ENCODE assay signal across 8 cellular contexts in the genomic region with DNA sequence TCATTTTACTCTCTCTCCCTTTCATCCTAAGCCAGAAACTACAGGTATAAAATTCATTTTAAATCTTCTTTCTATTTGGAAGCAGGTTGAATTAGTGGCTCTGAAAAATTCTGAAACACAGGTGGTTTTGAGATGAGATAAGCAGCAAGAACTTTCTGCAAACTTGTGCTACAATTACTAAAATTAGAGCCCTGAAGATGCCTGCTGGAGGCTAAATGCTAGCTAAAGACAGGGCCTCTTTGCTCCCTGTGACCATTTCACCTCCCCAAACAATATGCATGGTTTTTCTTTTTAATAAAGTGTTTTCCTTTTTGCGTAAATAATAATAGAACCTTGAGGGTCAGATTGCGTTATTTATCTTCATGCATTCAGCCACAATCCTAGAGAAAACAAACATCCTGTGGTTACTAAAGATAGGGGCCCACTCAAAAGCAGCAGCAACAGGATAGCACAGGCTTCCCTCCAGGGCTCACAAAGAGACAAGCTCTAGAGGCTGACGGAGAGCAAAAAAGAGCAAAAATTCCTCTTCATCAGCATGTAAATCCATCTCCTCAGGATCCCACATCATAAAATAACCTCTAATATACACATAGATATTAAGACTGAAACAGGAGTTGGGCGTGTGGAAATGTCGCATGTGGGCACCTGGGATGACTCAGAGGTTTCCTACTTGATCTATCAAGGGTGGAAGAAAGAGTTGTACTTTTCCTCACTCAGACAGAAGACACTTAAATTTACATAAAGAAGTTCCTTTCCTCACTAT. TPM values are rescaled to one million over a fixed set of nuclear protein-coding genes. Genes with fewer than 3 reads are reported as not detected.
DNase-seq lines count a peak whose midpoint lies in the region; ATAC-seq and TF ChIP-seq lines count a peak whose summit lies in the region.

No MANE protein-coding gene starts in this region.

- H3K4me1 Mint-ChIP-seq in stimulated activated effector memory CD8-positive, alpha-beta T cell treated with anti-CD3 and anti-CD28 coated beads, Interleukin-12 subunit alpha, Interleukin-12 subunit beta, amount 100 ng/mL, for 72 hours: peaks cover 21% of the 10 kb centered on the region
- H3K4me1 Mint-ChIP-seq in CD4-positive, alpha-beta memory T cell: peaks cover 0 to 6% (median 6%) of the 10 kb centered on the region in 4 donors

- DNase-seq in ELR (ENCODE audit: low read depth) (peak; percentile 60), astrocyte of the hippocampus (ENCODE audit: low read depth, low spot score) (peak; percentile 26), vagina (ENCODE audit: extremely low spot score in 2 of 2) (no peak), cortex of kidney (lab: John Stamatoyannopoulos, UW) (no peak)
- no peak for DNase-seq in stimulated activated effector memory CD8-positive, alpha-beta T cell treated with anti-CD3 and anti-CD28 coated beads, Interleukin-12 subunit alpha, Interleukin-12 subunit beta, amount 100 ng/mL, for 72 hours (ENCODE audit: low spot score in 2 of 2)
- no peak for DNase-seq in CD4-positive, alpha-beta memory T cell

- no peaks in the 10 kb centered on the region for H3K36me3 Mint-ChIP-seq in stimulated activated effector memory CD8-positive, alpha-beta T cell treated with anti-CD3 and anti-CD28 coated beads, Interleukin-12 subunit alpha, Interleukin-12 subunit beta, amount 100 ng/mL, for 72 hours
- no peaks in the 10 kb centered on the region for H3K36me3 Mint-ChIP-seq in CD4-positive, alpha-beta memory T cell

- POLR2A ChIA-PET in CD4-positive, alpha-beta memory T cell (lab: Charles Lee; ENCODE audit: partially characterized antibody): no interaction called here

- TF ChIP-seq POLR2A in vagina (IDR thresholded peaks at IDR 0.05): no peak

- no peaks in the 10 kb centered on the region for H3K9me3 ChIP-seq in vagina
- no peaks in the 10 kb centered on the region for H3K9me3 ChIP-seq in CD4-positive, alpha-beta memory T cell (ENCODE audit: control insufficient read depth in 1 of 2, low read length in 2 of 2)

- H3K4me3 Mint-ChIP-seq in stimulated activated effector memory CD8-positive, alpha-beta T cell treated with anti-CD3 and anti-CD28 coated beads, Interleukin-12 subunit alpha, Interleukin-12 subunit beta, amount 100 ng/mL, for 72 hours: no peak overlapping the region
- no peak overlapping the region for H3K4me3 Mint-ChIP-seq in CD4-positive, alpha-beta memory T cell

- CTCF ChIA-PET in CD4-positive, alpha-beta memory T cell (lab: Charles Lee; ENCODE audit: partially characterized antibody): no interaction called here

- intact Hi-C loops in vagina (cut with DNase I): no loop called here
- intact Hi-C loops in CD4-positive, alpha-beta memory T cell (cut with micrococcal nuclease): no loop called here

- no peak overlapping the region for H3K27ac ChIP-seq in vagina
- no peak overlapping the region for H3K27ac ChIP-seq in CD4-positive, alpha-beta memory T cell (ENCODE audit: low read depth, low read length)

- no peak for TF ChIP-seq CTCF in vagina (IDR thresholded peaks at IDR 0.05)

- H3K4me1 ChIP-seq in vagina: peaks cover 31% of the 10 kb centered on the region
- H3K4me1 ChIP-seq in CD4-positive, alpha-beta memory T cell (ENCODE audit: insufficient read depth, low read length): no peaks in the 10 kb centered on the region

- no peak overlapping the region for H3K4me3 ChIP-seq in vagina
- H3K4me3 ChIP-seq in CD4-positive, alpha-beta memory T cell (ENCODE audit: low read length in 2 of 2): no peak overlapping the region

- no peak overlapping the region for H3K27ac Mint-ChIP-seq in stimulated activated effector memory CD8-positive, alpha-beta T cell treated with anti-CD3 and anti-CD28 coated beads, Interleukin-12 subunit alpha, Interleukin-12 subunit beta, amount 100 ng/mL, for 72 hours
- no peak overlapping the region for H3K27ac Mint-ChIP-seq in CD4-positive, alpha-beta memory T cell

- H3K27me3 Mint-ChIP-seq in CD4-positive, alpha-beta memory T cell: peaks cover 8 to 14% of the 10 kb centered on the region in 2 donors

- no peaks in the 10 kb centered on the region for H3K36me3 ChIP-seq in vagina
- H3K36me3 ChIP-seq in CD4-positive, alpha-beta memory T cell (ENCODE audit: insufficient read depth, low read length): no peaks in the 10 kb centered on the region

- ATAC-seq in GM19463 (IDR thresholded peaks at IDR 0.05; ENCODE audit: unreplicated experiment): peak; percentile 53
- peak; percentile 48 for ATAC-seq in HG03457 (IDR thresholded peaks at IDR 0.05; ENCODE audit: unreplicated experiment)
- ATAC-seq in stimulated activated effector memory CD8-positive, alpha-beta T cell treated with anti-CD3 and anti-CD28 coated beads, Interleukin-12 subunit alpha, Interleukin-12 subunit beta, amount 100 ng/mL, for 72 hours: peak; percentile 87

- H3K9me3 Mint-ChIP-seq in stimulated activated effector memory CD8-positive, alpha-beta T cell treated with anti-CD3 and anti-CD28 coated beads, Interleukin-12 subunit alpha, Interleukin-12 subunit beta, amount 100 ng/mL, for 72 hours: no peaks in the 10 kb centered on the region
- H3K9me3 Mint-ChIP-seq in CD4-positive, alpha-beta memory T cell: peaks cover 0 to 2% (median 0%) of the 10 kb centered on the region in 8 donors

- H3K27me3 ChIP-seq in vagina: no peaks in the 10 kb centered on the region
- no peaks in the 10 kb centered on the region for H3K27me3 ChIP-seq in CD4-positive, alpha-beta memory T cell (ENCODE audit: insufficient read depth, low read length)

RNA-seq across cellular contexts. Expression of a gene that starts 26.5 kb away (rescaled TPM):
- total RNA-seq in vagina: 26.3 TPM
- total RNA-seq in CD4-positive, alpha-beta memory T cell: not detected
- under 1 TPM in 1 of 2 donors, not detected in 1; 0.34 TPM for polyA plus RNA-seq in CD4-positive, alpha-beta memory T cell

Comparison
In these comparisons a context has a peak if more than half of its experiments do, and no peak if none do; other contexts are left out.
1. DNase-seq: peak in ELR (single experiment) and astrocyte of the hippocampus (single experiment); none in stimulated activated effector memory CD8-positive, alpha-beta T cell treated with anti-CD3 and anti-CD28 coated beads, Interleukin-12 subunit alpha, Interleukin-12 subunit beta, amount 100 ng/mL, for 72 hours (0 of 2), vagina (0 of 2), cortex of kidney (single experiment) and CD4-positive, alpha-beta memory T cell (0 of 5).
2. RNA of a gene that starts 26.5 kb away (total RNA-seq): 26.3 TPM in vagina (single experiment); not detected in CD4-positive, alpha-beta memory T cell; every median in the first group is over 10 times any median in the second.
3. Peak in every context shown above with its lines, with median percentiles within 50 percentile points of each other: ATAC-seq.